In genomic region chr2:11808016-11808400, GRCh38 we compare ENCODE assay signal across 20 cellular contexts.
"Had no signal": no experiment of that assay in that cellular context is flagged by ENCODE, and none has a peak within 500 bp of the region (broad histone marks: within the 10 kb centered on the region; RNA-seq: fewer than 3 reads in every experiment).

No MANE protein-coding gene starts in this region.

- H3K9me3 ChIP-seq: ascending aorta, gastroesophageal sphincter, heart left ventricle, left lung, prostate gland, right lobe of liver, SK-N-SH, thoracic aorta, upper lobe of right lung had no signal

- H3K4me1 ChIP-seq: left lung, neural progenitor cell, prostate gland, right lobe of liver, upper lobe of right lung had no signal

- H3K4me3 ChIP-seq: ascending aorta, gastroesophageal sphincter, heart left ventricle, left lung, neural progenitor cell, prostate gland, right lobe of liver, smooth muscle cell, thoracic aorta, upper lobe of right lung had no signal

- H3K27me3 Mint-ChIP-seq: central memory CD8-positive, alpha-beta T cell; naive B cell had no signal

- H3K27ac Mint-ChIP-seq: activated CD8-positive, alpha-beta T cell treated with anti-CD3 and anti-CD28 coated beads, Interleukin-2, amount 10 ng/mL, durations not matched to agents 7 days and 5 days; neural progenitor cell; T-helper 2 cell treated with Interferon-gamma antibody and Interleukin-4, amounts not matched to agents 5 μg/mL and 100 μg/mL, for 36 hours had no signal

- H3K36me3 ChIP-seq: neural progenitor cell had no signal

- H3K4me1 Mint-ChIP-seq: central memory CD8-positive, alpha-beta T cell had no signal

- H3K9me3 Mint-ChIP-seq: central memory CD8-positive, alpha-beta T cell; naive B cell; neural progenitor cell; T-helper 2 cell treated with Interferon-gamma antibody and Interleukin-4, amounts not matched to agents 5 μg/mL and 100 μg/mL, for 36 hours had no signal

- H3K27me3 ChIP-seq: ascending aorta, gastroesophageal sphincter, heart left ventricle, left lung, neural progenitor cell, right lobe of liver, upper lobe of right lung had no signal

- H3K4me3 Mint-ChIP-seq: activated CD8-positive, alpha-beta T cell treated with anti-CD3 and anti-CD28 coated beads, Interleukin-2, amount 10 ng/mL, durations not matched to agents 7 days and 5 days; central memory CD8-positive, alpha-beta T cell; naive B cell; neural progenitor cell; T-helper 2 cell treated with Interferon-gamma antibody and Interleukin-4, amounts not matched to agents 5 μg/mL and 100 μg/mL, for 36 hours had no signal

- H3K27ac ChIP-seq: ascending aorta, gastroesophageal sphincter, left lung, neural progenitor cell, prostate gland, right lobe of liver, thoracic aorta, upper lobe of right lung had no signal

- ATAC-seq: activated CD8-positive, alpha-beta T cell treated with anti-CD3 and anti-CD28 coated beads, Interleukin-2, amount 10 ng/mL, durations not matched to agents 7 days and 5 days; esophagus mucosa; gastroesophageal sphincter; left lung; right lobe of liver; upper lobe of right lung had no signal

- DNase-seq: activated CD4-positive, alpha-beta T cell treated with anti-CD3 and anti-CD28 coated beads for 4 hours; activated CD8-positive, alpha-beta T cell treated with anti-CD3 and anti-CD28 coated beads, Interleukin-2, amount 10 ng/mL, durations not matched to agents 7 days and 5 days; activated naive CD4-positive, alpha-beta T cell treated with Interleukin-2 at 50 U/mL for 16 hours; cortex of kidney; heart left ventricle; left lung; naive B cell; right lobe of liver; SK-N-SH; stimulated activated CD4-positive, alpha-beta T cell treated with anti-CD3 and anti-CD28 coated beads, Interleukin-4, amount 100 ng/mL, for 1 hour; upper lobe of right lung had no signal
